ENCODE assay signal across 13 cellular contexts in genomic region chr20:33910056-33910455, GRCh38.
A peak's percentile ranks its signal among the peaks of the same experiment; 100 is the strongest.
DNase-seq lines count a peak whose midpoint lies in the region; ATAC-seq and TF ChIP-seq lines count a peak whose summit lies in the region.
"Had no signal": no experiment of that assay in that cellular context is flagged by ENCODE, and none has a peak within 500 bp of the region (broad histone marks: within the 10 kb centered on the region; RNA-seq: fewer than 3 reads in every experiment).

No MANE protein-coding gene starts in this region.

- no peaks in the 10 kb centered on the region for H4K20me1 ChIP-seq in IMR-90 (ENCODE audit: insufficient read depth, low read length)

- H3K4me3 ChIP-seq in IMR-90 (ENCODE audit: insufficient read depth, low read depth, low read length) = no peak overlapping the region
- no peak overlapping the region for H3K4me3 ChIP-seq in choroid plexus epithelial cell (ENCODE audit: low read depth, low read length)

- peak overlapping the region; percentile 76; the same call in 1 of the 2 replicates for H3K4ac ChIP-seq in IMR-90 (ENCODE audit: low read depth, low read length)

- H3K4me1 ChIP-seq in IMR-90 (ENCODE audit: control insufficient read depth, insufficient read depth, low read length) = peaks cover 28% of the 10 kb centered on the region

- H3K14ac ChIP-seq in IMR-90 (replicated peaks; ENCODE audit: low read depth, low read length) = peak overlapping the region; percentile 76

- DNase-seq in IMR-90 = peak; percentile 71
- peak; percentile 78 for DNase-seq in choroid plexus epithelial cell (ENCODE audit: low read depth)
- DNase-seq in myocyte (ENCODE audit: low read depth) = peak; percentile 24
- no peak for DNase-seq in stimulated activated CD4-positive, alpha-beta T cell treated with anti-CD3 and anti-CD28 coated beads, Interleukin-4, amount 100 ng/mL, for 24 hours
- DNase-seq in HUDEP-2 (lab: John Stamatoyannopoulos, UW; ENCODE audit: unreplicated experiment in 76 of 76) = no peak
- DNase-seq: activated naive CD4-positive, alpha-beta T cell; central memory CD4-positive, alpha-beta T cell; head of caudate nucleus; NCI-H2227 treated with DMSO at 0.1 percent for 48 hours had no signal

- no peak for TF ChIP-seq RAD21 in IMR-90 (IDR thresholded peaks at IDR 0.05; ENCODE audit: low read length)

- H3K27me3 ChIP-seq in IMR-90 (ENCODE audit: control insufficient read depth, insufficient read depth, low read length) = no peaks in the 10 kb centered on the region; the same call in 1 of the 2 replicates

- H2BK5ac ChIP-seq in IMR-90 (ENCODE audit: low read depth, low read length, poor library complexity, severe bottlenecking) = peak overlapping the region; percentile 94

- H3K56ac ChIP-seq in IMR-90 (ENCODE audit: extremely low read depth, insufficient read depth, low read length) = 0 out of 2 replicates have a peak overlapping the region, but pooled peaks have one; percentile 25

- H3K4me2 ChIP-seq in IMR-90 (ENCODE audit: low read depth, low read length) = peak overlapping the region; percentile 13; the same call in 1 of the 2 replicates

- no peak overlapping the region for H3K9ac ChIP-seq in IMR-90 (ENCODE audit: low read depth, low read length)

- peak overlapping the region; percentile 80 for H2BK120ac ChIP-seq in IMR-90 (ENCODE audit: low read depth, low read length)

- TF ChIP-seq POLR2A in IMR-90 (IDR thresholded peaks at IDR 0.05; ENCODE audit: low read depth, low read length) = no peak

- H4K8ac ChIP-seq in IMR-90 (ENCODE audit: low read depth in 2 of 2, low read length in 2 of 2) = peak overlapping the region; percentile 27 to 84

- H3K9me1 ChIP-seq in IMR-90 (ENCODE audit: insufficient read depth, low read length) = 0 out of 2 replicates have a peak, but pooled peaks cover 3% of the 10 kb centered on the region

- in situ Hi-C loops in IMR-90 (cut with MboI; ENCODE audit: low sequenced_read_pairs) = no loop called here

- no peaks in the 10 kb centered on the region for H3K9me3 ChIP-seq in IMR-90 (ENCODE audit: control insufficient read depth, insufficient read depth, low read length)

- H2AK5ac ChIP-seq in IMR-90 (ENCODE audit: low read depth, low read length) = 0 out of 2 replicates have a peak overlapping the region, but pooled peaks have one; percentile 48

- H2BK15ac ChIP-seq in IMR-90 (ENCODE audit: low read depth, low read length) = peak overlapping the region; percentile 55; the same call in 1 of the 3 replicates

- POLR2A ChIA-PET in IMR-90 (lab: Charles Lee; ENCODE audit: unreplicated experiment) = no interaction called here

- BruUV-seq in IMR-90 (replicated peaks; lab: Mats Ljungman, UMichigan) = no TSS peak

- TF ChIP-seq CTCF in 22Rv1 (IDR thresholded peaks at IDR 0.05) (no peak), IMR-90 (conservative IDR thresholded peaks at IDR 0.05; ENCODE audit: low read depth, low read length) (no peak), choroid plexus epithelial cell (conservative IDR thresholded peaks at IDR 0.05; ENCODE audit: low read depth, low read length) (no peak)

- intact Hi-C loops in IMR-90 (cut with micrococcal nuclease) = no loop called here

- peak overlapping the region; percentile 61 for H3K27ac ChIP-seq in 22Rv1
- peak overlapping the region; percentile 55; the same call in 1 of the 2 replicates for H3K27ac ChIP-seq in IMR-90 (ENCODE audit: insufficient read depth, low read length)

- ATAC-seq in IMR-90 (ENCODE audit: low read depth) = peak; percentile 24; the same call in 1 of the 2 replicates
- no peak for ATAC-seq in GM18861 (IDR thresholded peaks at IDR 0.05; ENCODE audit: unreplicated experiment)
- no peak for ATAC-seq in GM21381 (IDR thresholded peaks at IDR 0.05; ENCODE audit: unreplicated experiment)
- ATAC-seq: natural killer cell treated with Interleukin-12 subunit alpha and Interleukin-12 subunit beta and Interleukin-15 and Interleukin-18, amount 100 ng/mL, for 72 hours had no signal

- H3K79me1 ChIP-seq in IMR-90 (ENCODE audit: low read depth in 1 of 2, low read length in 2 of 2) = no peaks in the 10 kb centered on the region

- WGBS in IMR-90 (ENCODE audit: extremely low coverage in 2 of 2, insufficient read length in 1 of 2), 2 experiments = no CpG with 5 or more reads among the region's 2 CpGs

- peak overlapping the region; percentile 53; the same call in 1 of the 2 replicates for H4K91ac ChIP-seq in IMR-90 (ENCODE audit: insufficient read depth, low read depth, low read length)

- peak overlapping the region; percentile 11; the same call in 1 of the 2 replicates for H4K5ac ChIP-seq in IMR-90 (ENCODE audit: low read depth, low read length)

- H2AFZ ChIP-seq in IMR-90 (replicated peaks; ENCODE audit: low read length, poor library complexity) = no peak overlapping the region

- H3K36me3 ChIP-seq in IMR-90 (ENCODE audit: control insufficient read depth, insufficient read depth, low read length) = no peaks in the 10 kb centered on the region

- CTCF ChIA-PET in IMR-90 (lab: Yijun Ruan, JAX) = interaction anchor here (0.7 kb wide), 1 partner anchor 23 kb away, joined by 3 read pairs; no protein-coding TSS in a partner anchor

- no peak overlapping the region for H2AK9ac ChIP-seq in IMR-90 (replicated peaks; ENCODE audit: low read depth, low read length, poor library complexity)

- peak overlapping the region; percentile 28; the same call in 1 of the 2 replicates for H3K23ac ChIP-seq in IMR-90 (ENCODE audit: low read depth, low read length)

- peak overlapping the region; percentile 65 for H2BK20ac ChIP-seq in IMR-90 (ENCODE audit: low read depth, low read length)

- H3K18ac ChIP-seq in IMR-90 (ENCODE audit: low read depth, low read length) = peak overlapping the region; percentile 47; the same call in 1 of the 2 replicates

- dilution Hi-C loops in IMR-90 (cut with HindIII; ENCODE audit: low sequenced_read_pairs, unreplicated experiment) = no loop called here

TF ChIP-seq in IMR-90, 13 proteins besides CTCF, POLR2A, EP300 and RAD21:
- TF ChIP-seq USF2 (IDR thresholded peaks at IDR 0.05; ENCODE audit: low read depth, low read length) (no peak), RFX5 (IDR thresholded peaks at IDR 0.05; ENCODE audit: low read depth, low read length) (no peak), CHD1 (IDR thresholded peaks at IDR 0.05; ENCODE audit: low read depth, low read length) (no peak), RCOR1 (IDR thresholded peaks at IDR 0.05; ENCODE audit: insufficient replicate concordance, low read length) (no peak), MAZ (IDR thresholded peaks at IDR 0.05; ENCODE audit: borderline replicate concordance, low read depth, low read length) (no peak), ELK1 (IDR thresholded peaks at IDR 0.05; ENCODE audit: borderline replicate concordance, low read depth, low read length) (no peak), BHLHE40 (IDR thresholded peaks at IDR 0.05; ENCODE audit: low read depth, low read length) (no peak), FOS (IDR thresholded peaks at IDR 0.05; ENCODE audit: low read depth, low read length) (no peak), SMC3 (IDR thresholded peaks at IDR 0.05; ENCODE audit: low read depth, low read length) (no peak), NFE2L2 (IDR thresholded peaks at IDR 0.05; ENCODE audit: low read depth, low read length) (no peak), MAFK (IDR thresholded peaks at IDR 0.05; ENCODE audit: low read depth, low read length) (no peak), CEBPB (IDR thresholded peaks at IDR 0.05; ENCODE audit: low read depth, low read length) (no peak)

Comparison
In these comparisons a context has a peak if more than half of its experiments do, and no peak if none do; other contexts are left out.
1. DNase-seq: peak in IMR-90 (single experiment), choroid plexus epithelial cell (single experiment) and myocyte (single experiment); none in stimulated activated CD4-positive, alpha-beta T cell treated with anti-CD3 and anti-CD28 coated beads, Interleukin-4, amount 100 ng/mL, for 24 hours (single experiment) and HUDEP-2 (0 of 76).